ENCODE assay signal across 8 cellular contexts in genomic region chr12:48818831-48819590, GRCh38. TPM values are rescaled to one million over a fixed set of nuclear protein-coding genes. Genes with fewer than 3 reads are reported as not detected.
A peak's percentile ranks its signal among the peaks of the same experiment; 100 is the strongest.
DNase-seq lines count a peak whose midpoint lies in the region; ATAC-seq and TF ChIP-seq lines count a peak whose summit lies in the region.

No MANE protein-coding gene starts in this region.

- intact Hi-C loops in right cardiac atrium (cut with DNase I) = no loop called here
- intact Hi-C loops in spleen (cut with DNase I; ENCODE audit: low total_unique reads) = no loop called here

- H3K4me3 Mint-ChIP-seq in activated CD8-positive, alpha-beta memory T cell treated with anti-CD3 and anti-CD28 coated beads, Interleukin-2, amount 10 ng/mL, durations not matched to agents 7 days and 5 days = peak overlapping the region; percentile 85

- H3K27ac ChIP-seq in right cardiac atrium (ENCODE audit: low read length) = no peak overlapping the region
- peak overlapping the region in 4 of 8 donors; percentile 7 to 64 (median 40) for H3K27ac ChIP-seq in spleen

- H3K27me3 ChIP-seq in right cardiac atrium (ENCODE audit: control insufficient read depth, insufficient read depth) (no peaks in the 10 kb centered on the region), spleen (replicated peaks in 1 of 7) (peaks cover 0 to 43% (median 5%) of the 10 kb centered on the region in 7 donors)

- H3K9me3 ChIP-seq in right cardiac atrium (ENCODE audit: control insufficient read depth, low read length) = no peaks in the 10 kb centered on the region
- H3K9me3 ChIP-seq in spleen = no peaks in the 10 kb centered on the region

- H3K4me1 ChIP-seq in right cardiac atrium (ENCODE audit: control insufficient read depth, insufficient read depth, low read length) = peaks cover 4% of the 10 kb centered on the region
- H3K4me1 ChIP-seq in spleen = peaks cover 1 to 57% (median 36%) of the 10 kb centered on the region in 6 donors

- H3K27ac Mint-ChIP-seq in activated CD8-positive, alpha-beta memory T cell treated with anti-CD3 and anti-CD28 coated beads, Interleukin-2, amount 10 ng/mL, durations not matched to agents 7 days and 5 days = no peak overlapping the region

- DNase-seq in AG04449 (ENCODE audit: low read depth, low spot score) (no peak), H4 (ENCODE audit: low spot score) (peak; percentile 3), right cardiac atrium (peak in 2 of 3 donors; percentile 64 to 65), spleen (no peak), hepatic stellate cell (ENCODE audit: low spot score) (no peak), HuH-7 (ENCODE audit: low spot score) (no peak)
- DNase-seq in activated CD8-positive, alpha-beta memory T cell treated with anti-CD3 and anti-CD28 coated beads, Interleukin-2, amount 10 ng/mL, durations not matched to agents 7 days and 5 days = peak; percentile 50

- H3K36me3 Mint-ChIP-seq in activated CD8-positive, alpha-beta memory T cell treated with anti-CD3 and anti-CD28 coated beads, Interleukin-2, amount 10 ng/mL, durations not matched to agents 7 days and 5 days = no peaks in the 10 kb centered on the region

- WGBS in right cardiac atrium = 20% methylated on average over 37 of the region's 37 CpGs
- WGBS in spleen, 5 donors = 18 to 29% (median 20%) methylated on average over 21 to 37 of the region's 37 CpGs

- no peaks in the 10 kb centered on the region for H3K36me3 ChIP-seq in spleen

- CTCF ChIA-PET in AG04449 (lab: Yijun Ruan, JAX) = interaction anchor here (0.8 to 2.4 kb wide), 8 partner anchors 8 to 72 kb away, joined by 3 to 8 read pairs (median 4); partner anchors contain the start of gene DDX23
- CTCF ChIA-PET in activated CD8-positive, alpha-beta memory T cell treated with anti-CD3 and anti-CD28 coated beads, Interleukin-2, amount 10 ng/mL, durations not matched to agents 7 days and 5 days (lab: Charles Lee) = interaction anchor here (0.9 to 5.7 kb wide), 6 partner anchors 22 to 159 kb away, joined by 3 to 42 read pairs (median 4); partner anchors contain the start of gene WNT1

- H3K27me3 Mint-ChIP-seq in activated CD8-positive, alpha-beta memory T cell treated with anti-CD3 and anti-CD28 coated beads, Interleukin-2, amount 10 ng/mL, durations not matched to agents 7 days and 5 days = peaks cover 37% of the 10 kb centered on the region

- TF ChIP-seq CTCF in AG04449 (IDR thresholded peaks at IDR 0.05; ENCODE audit: insufficient read depth, low read length, missing control alignments) = no peak
- peak in 1 of 11 experiments; percentile 45 for TF ChIP-seq CTCF in spleen (IDR thresholded peaks at IDR 0.05 in 8 of 11, conservative IDR thresholded peaks at IDR 0.05 in 3 of 11)

- POLR2A ChIA-PET in AG04449 (lab: Yijun Ruan, JAX) = no interaction called here

- H3K9me3 Mint-ChIP-seq in activated CD8-positive, alpha-beta memory T cell treated with anti-CD3 and anti-CD28 coated beads, Interleukin-2, amount 10 ng/mL, durations not matched to agents 7 days and 5 days (ENCODE audit: low read depth) = no peaks in the 10 kb centered on the region

- peaks cover 31% of the 10 kb centered on the region for H3K4me1 Mint-ChIP-seq in activated CD8-positive, alpha-beta memory T cell treated with anti-CD3 and anti-CD28 coated beads, Interleukin-2, amount 10 ng/mL, durations not matched to agents 7 days and 5 days

- peak overlapping the region; percentile 70 for H3K4me3 ChIP-seq in AG04449 (ENCODE audit: low read depth, low read length)
- H3K4me3 ChIP-seq in right cardiac atrium (ENCODE audit: low read length) = peak overlapping the region; percentile 78
- peak overlapping the region; percentile 44 to 88 (median 66) for H3K4me3 ChIP-seq in spleen

- no peak for TF ChIP-seq POLR2A in spleen (IDR thresholded peaks at IDR 0.05)

- no peak for ATAC-seq in activated CD8-positive, alpha-beta memory T cell treated with anti-CD3 and anti-CD28 coated beads, Interleukin-2, amount 10 ng/mL, durations not matched to agents 7 days and 5 days
- ATAC-seq in right cardiac atrium = no peak
- ATAC-seq in GM21526 (IDR thresholded peaks at IDR 0.05; ENCODE audit: low FRiP score, unreplicated experiment) = no peak

RNA-seq across cellular contexts. Expression of gene CACNB3, which starts 0.7 kb away (rescaled TPM):
- total RNA-seq in H4 (2014; rRNA removed; shearing (Covaris generic)) = 15.1 and 17.7 TPM in 2 replicates
- 10 to 100 TPM; 11.0 to 12.8 TPM for total RNA-seq in activated CD8-positive, alpha-beta memory T cell treated with anti-CD3 and anti-CD28 coated beads, Interleukin-2, amount 10 ng/mL, durations not matched to agents 7 days and 5 days
- total RNA-seq in right cardiac atrium (1 to 10 TPM; 6.1 to 7.6 (median 7.1) TPM), spleen (10 to 100 TPM in 3 of 7 donors, 1 to 10 TPM in 4; 4.7 to 16.1 (median 8.4) TPM)
- polyA plus RNA-seq in right cardiac atrium (3.5 TPM), spleen (1 to 10 TPM; 2.5 to 4.6 (median 4.3) TPM)

RNA-seq across cellular contexts. Expression of gene ADCY6, which starts 30.1 kb away (rescaled TPM):
- 7.8 and 8.5 TPM in 2 replicates for total RNA-seq in H4 (2014; rRNA removed; shearing (Covaris generic))
- under 1 TPM; 0.15 to 0.42 TPM for total RNA-seq in activated CD8-positive, alpha-beta memory T cell treated with anti-CD3 and anti-CD28 coated beads, Interleukin-2, amount 10 ng/mL, durations not matched to agents 7 days and 5 days
- total RNA-seq in right cardiac atrium (100 to 1,000 TPM in 1 of 4 donors, 10 to 100 TPM in 3; 75.0 to 125 (median 96.6) TPM), spleen (10 to 100 TPM; 10.3 to 20.4 (median 14.4) TPM)
- polyA plus RNA-seq in right cardiac atrium (51.4 TPM), spleen (1 to 10 TPM; 1.6 to 5.7 (median 2.3) TPM)

RNA-seq across cellular contexts. Expression of gene DDX23, which starts 33.0 kb away (rescaled TPM):
- 65.5 and 75.0 TPM in 2 replicates for total RNA-seq in H4 (2014; rRNA removed; shearing (Covaris generic))
- 100 to 1,000 TPM; 146 to 157 TPM for total RNA-seq in activated CD8-positive, alpha-beta memory T cell treated with anti-CD3 and anti-CD28 coated beads, Interleukin-2, amount 10 ng/mL, durations not matched to agents 7 days and 5 days
- total RNA-seq in right cardiac atrium = 10 to 100 TPM; 31.4 to 38.9 (median 35.1) TPM
- polyA plus RNA-seq in right cardiac atrium = 21.3 TPM
- total RNA-seq in spleen = 100 to 1,000 TPM in 3 of 7 donors, 10 to 100 TPM in 4; 71.7 to 104 (median 91.7) TPM
- polyA plus RNA-seq in spleen = 10 to 100 TPM; 33.1 to 54.9 (median 49.2) TPM

RNA-seq across cellular contexts. Expression of gene RND1, which starts 46.7 kb away (rescaled TPM):
- 0.06 and 0.14 TPM in 2 replicates for total RNA-seq in H4 (2014; rRNA removed; shearing (Covaris generic))
- 1 to 10 TPM; 2.7 to 4.2 TPM for total RNA-seq in activated CD8-positive, alpha-beta memory T cell treated with anti-CD3 and anti-CD28 coated beads, Interleukin-2, amount 10 ng/mL, durations not matched to agents 7 days and 5 days
- under 1 TPM; 0.41 to 0.96 (median 0.71) TPM for total RNA-seq in right cardiac atrium
- 2.6 TPM for polyA plus RNA-seq in right cardiac atrium
- 1 to 10 TPM in 5 of 7 donors, under 1 TPM in 2; 0.69 to 3.0 (median 1.5) TPM for total RNA-seq in spleen
- under 1 TPM; 0.65 to 0.93 (median 0.86) TPM for polyA plus RNA-seq in spleen

Comparison
In these comparisons a context has a peak if more than half of its experiments do, and no peak if none do; other contexts are left out.
1. DNase-seq: peak in H4 (single experiment), activated CD8-positive, alpha-beta memory T cell treated with anti-CD3 and anti-CD28 coated beads, Interleukin-2, amount 10 ng/mL, durations not matched to agents 7 days and 5 days (single experiment) and right cardiac atrium (2 of 3); none in AG04449 (single experiment), spleen (single experiment), hepatic stellate cell (single experiment) and HuH-7 (single experiment).
2. Peak in every context shown above with its lines, with median percentiles within 50 percentile points of each other: H3K4me3 ChIP-seq.